ENCODE assay signal across 8 cellular contexts in genomic region chr7:28272461-28272877, GRCh38.
DNase-seq lines count a peak whose midpoint lies in the region; ATAC-seq and TF ChIP-seq lines count a peak whose summit lies in the region.

No MANE protein-coding gene starts in this region.

- WGBS in thyroid gland, 2 donors: 20 to 22% methylated on average over 9 of the region's 9 CpGs

- peak overlapping the region in 1 of 8 donors; percentile 40 for H3K27ac Mint-ChIP-seq in CD8-positive, alpha-beta memory T cell

- intact Hi-C loops in thyroid gland (cut with DNase I): no loop called here

- no peaks in the 10 kb centered on the region for H3K4me1 ChIP-seq in CD8-positive, alpha-beta memory T cell (ENCODE audit: insufficient read depth, low read length)
- H3K4me1 ChIP-seq in thyroid gland: no peaks in the 10 kb centered on the region

- CTCF ChIA-PET in CD8-positive, alpha-beta memory T cell (lab: Charles Lee): no interaction called here

- peak overlapping the region; percentile 19 for H3K9ac ChIP-seq in SK-N-MC (ENCODE audit: insufficient read length)

- peaks cover 0 to 4% (median 3%) of the 10 kb centered on the region in 3 donors for H3K4me1 Mint-ChIP-seq in CD8-positive, alpha-beta memory T cell

- no peaks in the 10 kb centered on the region for H3K27me3 ChIP-seq in CD8-positive, alpha-beta memory T cell (ENCODE audit: insufficient read depth, low read length, poor library complexity, severe bottlenecking)
- H3K27me3 ChIP-seq in thyroid gland: no peaks in the 10 kb centered on the region

- H3K4me3 ChIP-seq in CD8-positive, alpha-beta memory T cell (ENCODE audit: low read length): no peak overlapping the region
- H3K4me3 ChIP-seq in SK-N-MC (peak overlapping the region; percentile 43; the same call in 1 of the 2 replicates), thyroid gland (replicated peaks in 1 of 3) (no peak overlapping the region)

- no peak for TF ChIP-seq POLR2A in thyroid gland (IDR thresholded peaks at IDR 0.05)

- ATAC-seq in HG03469 (IDR thresholded peaks at IDR 0.05; ENCODE audit: unreplicated experiment): no peak

- H3K27me3 Mint-ChIP-seq in CD8-positive, alpha-beta memory T cell: peaks cover 9 to 44% of the 10 kb centered on the region in 2 donors

- no peaks in the 10 kb centered on the region for H3K9me3 ChIP-seq in CD8-positive, alpha-beta memory T cell (ENCODE audit: low read length)
- H3K9me3 ChIP-seq in SK-N-MC (ENCODE audit: low read depth, low read length) (no peaks in the 10 kb centered on the region), thyroid gland (no peaks in the 10 kb centered on the region)

- H3K9me3 Mint-ChIP-seq in CD8-positive, alpha-beta memory T cell: peaks cover 0 to 4% (median 3%) of the 10 kb centered on the region in 5 donors

- H3K27ac ChIP-seq in CD8-positive, alpha-beta memory T cell (ENCODE audit: low read depth, low read length): no peak overlapping the region
- H3K27ac ChIP-seq in SK-N-MC: peak overlapping the region; percentile 64
- no peak overlapping the region for H3K27ac ChIP-seq in thyroid gland

- peak in 3 of 5 donors; percentile 1 to 16 (median 5) for DNase-seq in CD8-positive, alpha-beta memory T cell
- DNase-seq in HT-29 (ENCODE audit: low spot score) (peak; percentile 5), SK-N-MC (ENCODE audit: low read depth, low spot score) (no peak), epidermal melanocyte (ENCODE audit: insufficient read length, low spot score) (peak; percentile 59), midbrain (lab: John Stamatoyannopoulos, UW) (peak; percentile 63), thyroid gland (peak; percentile 38 to 48), GM19240 (ENCODE audit: insufficient read length, low spot score) (no peak)

- POLR2A ChIA-PET in CD8-positive, alpha-beta memory T cell (lab: Charles Lee): no interaction called here

- TF ChIP-seq CTCF in thyroid gland (IDR thresholded peaks at IDR 0.05): peak in 5 of 6 experiments; percentile 18 to 64 (median 43)

- peak overlapping the region in 1 of 7 donors; percentile 60 for H3K4me3 Mint-ChIP-seq in CD8-positive, alpha-beta memory T cell

- H3K36me3 ChIP-seq in CD8-positive, alpha-beta memory T cell (ENCODE audit: insufficient read depth, low read length): no peaks in the 10 kb centered on the region
- H3K36me3 ChIP-seq in SK-N-MC (ENCODE audit: insufficient read depth, low read length): no peaks in the 10 kb centered on the region
- H3K36me3 ChIP-seq in thyroid gland: no peaks in the 10 kb centered on the region

- H3K36me3 Mint-ChIP-seq in CD8-positive, alpha-beta memory T cell: no peaks in the 10 kb centered on the region

Comparison
In these comparisons a context has a peak if more than half of its experiments do, and no peak if none do; other contexts are left out.
1. DNase-seq: peak in CD8-positive, alpha-beta memory T cell (3 of 5), HT-29 (single experiment), epidermal melanocyte (single experiment), midbrain (single experiment) and thyroid gland (2 of 2); none in SK-N-MC (single experiment) and GM19240 (single experiment).